ENCODE assay signal across 9 cellular contexts in genomic region chr12:120783197-120783596, GRCh38. TPM values are rescaled to one million over a fixed set of nuclear protein-coding genes. Genes with fewer than 3 reads are reported as not detected.
A peak's percentile ranks its signal among the peaks of the same experiment; 100 is the strongest.
DNase-seq lines count a peak whose midpoint lies in the region; ATAC-seq and TF ChIP-seq lines count a peak whose summit lies in the region.
"Had no signal": no experiment of that assay in that cellular context is flagged by ENCODE, and none has a peak within 500 bp of the region (broad histone marks: within the 10 kb centered on the region; RNA-seq: fewer than 3 reads in every experiment).

No MANE protein-coding gene starts in this region.

- no peak for ATAC-seq in HG03571 (IDR thresholded peaks at IDR 0.05; ENCODE audit: unreplicated experiment)
- no peak for ATAC-seq in GM19023 (IDR thresholded peaks at IDR 0.05; ENCODE audit: unreplicated experiment)
- ATAC-seq: gastroesophageal sphincter had no signal

- H3K27ac Mint-ChIP-seq in osteocyte (ENCODE audit: unreplicated experiment), result peak overlapping the region; percentile 46

- H3K9me3 Mint-ChIP-seq in osteocyte (ENCODE audit: unreplicated experiment), result no peaks in the 10 kb centered on the region

- peaks cover 5% of the 10 kb centered on the region for H3K4me1 Mint-ChIP-seq in osteocyte (ENCODE audit: unreplicated experiment)

- DNase-seq in ELR (ENCODE audit: low read depth) (peak; percentile 93), NCI-H460 (ENCODE audit: extremely low read depth, low read depth) (peak; percentile 7), choroid plexus epithelial cell (ENCODE audit: low read depth) (peak; percentile 77), osteocyte (ENCODE audit: extremely low spot score, unreplicated experiment) (no peak), NCI-H2107 (lab: John Stamatoyannopoulos, UW) (no peak)
- DNase-seq: NCI-H510A had no signal

- no peak overlapping the region for H3K4me3 Mint-ChIP-seq in osteocyte (ENCODE audit: unreplicated experiment)

- no peaks in the 10 kb centered on the region for H3K27me3 Mint-ChIP-seq in osteocyte (ENCODE audit: unreplicated experiment)

- peaks cover 33% of the 10 kb centered on the region for H3K36me3 Mint-ChIP-seq in osteocyte (ENCODE audit: unreplicated experiment)

- no peak overlapping the region for H3K4me3 ChIP-seq in choroid plexus epithelial cell (ENCODE audit: low read depth, low read length)
- H3K4me3 ChIP-seq: gastroesophageal sphincter had no signal

- TF ChIP-seq CTCF in choroid plexus epithelial cell (conservative IDR thresholded peaks at IDR 0.05; ENCODE audit: low read depth, low read length) (no peak), osteocyte (IDR thresholded peaks at IDR 0.05) (no peak)

RNA-seq across cellular contexts. Expression of gene ACADS, which starts 57.6 kb away (rescaled TPM):
- 12.8 and 13.6 TPM in 2 replicates for total RNA-seq in NCI-H460 (2014; rRNA removed; shearing (Covaris generic))
- 73.2 and 73.9 TPM in 2 replicates for polyA plus RNA-seq in NCI-H460 (2014; cell fraction: nucleus; rRNA removed)
- 4.6 and 4.9 TPM in 2 replicates for total RNA-seq in osteocyte

Comparison
In these comparisons a context has a peak if more than half of its experiments do, and no peak if none do; other contexts are left out.
1. DNase-seq: peak in ELR (single experiment), NCI-H460 (single experiment) and choroid plexus epithelial cell (single experiment); none in osteocyte (single experiment) and NCI-H2107 (single experiment).